2 cellular contexts compared by ENCODE assay signal in the genomic region with DNA sequence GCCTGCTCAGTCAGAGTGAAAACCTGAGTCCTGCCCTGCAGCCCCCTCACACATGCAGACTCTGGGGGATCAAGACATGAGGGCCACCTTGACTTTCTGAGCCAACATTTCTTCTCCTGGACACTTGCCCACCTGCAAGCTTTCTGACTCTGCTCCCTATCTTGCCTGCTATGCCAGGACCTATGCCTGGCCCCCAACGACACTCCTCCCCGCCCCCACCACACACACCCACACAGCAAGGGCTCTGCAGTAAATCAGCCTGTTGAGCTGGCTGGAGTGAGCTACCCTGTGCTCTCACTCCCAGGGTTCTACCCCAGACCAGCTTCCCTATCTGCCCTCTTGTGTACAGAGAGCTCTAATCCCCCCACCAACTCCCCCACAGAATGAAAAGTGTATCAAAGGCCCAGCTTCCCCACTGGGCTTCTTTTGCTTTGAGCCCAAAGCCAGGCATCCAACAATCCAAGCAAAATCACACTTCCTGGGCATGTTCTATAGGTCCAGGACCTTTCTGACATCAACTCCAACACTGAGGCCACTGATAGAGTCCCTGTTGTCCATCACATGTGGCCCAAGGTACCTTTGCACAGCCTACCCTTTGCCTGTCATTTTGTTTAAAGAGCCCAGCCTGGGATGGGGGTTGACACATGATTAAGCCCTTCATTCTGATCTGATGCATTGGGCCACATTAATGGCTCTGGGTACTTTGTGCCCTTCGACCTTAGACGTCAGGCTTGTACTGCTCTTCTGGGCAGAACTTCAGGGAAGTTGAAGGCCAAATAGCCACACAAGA.
A peak's percentile ranks its signal among the peaks of the same experiment; 100 is the strongest.
TF ChIP-seq lines count a peak whose summit lies in the region.

No MANE protein-coding gene starts in this region.

TF ChIP-seq in Ishikawa, 13 proteins besides CTCF, POLR2A, EP300 and RAD21:
- TF ChIP-seq TAF1 (IDR thresholded peaks at IDR 0.05; ENCODE audit: low read depth) (no peak), EGR1 (IDR thresholded peaks at IDR 0.05) (0 out of 2 replicates have a peak, but pooled peaks have one; percentile 19), ZBTB7A (IDR thresholded peaks at IDR 0.05; ENCODE audit: low read depth) (0 out of 2 replicates have a peak, but pooled peaks have one; percentile 10)

TF ChIP-seq in K562, 482 proteins besides CTCF, POLR2A, EP300 and RAD21:
- TF ChIP-seq MEIS2 (IDR thresholded peaks at IDR 0.05; ENCODE audit: partially characterized antibody) (peak; percentile 36), VEZF1 (CRISPR knock-in tag; IDR thresholded peaks at IDR 0.05) (0 out of 2 replicates have a peak, but pooled peaks have one; percentile 32), EGR1 (conservative IDR thresholded peaks at IDR 0.05) (peak; percentile 88), PBX2 (CRISPR knock-in tag; IDR thresholded peaks at IDR 0.05; ENCODE audit: low read depth) (no peak), PBX2 (tag; conservative IDR thresholded peaks at IDR 0.05; ENCODE audit: low read depth) (0 out of 2 replicates have a peak, but pooled peaks have one; percentile 31)
- TF ChIP-seq, protein P1, sequence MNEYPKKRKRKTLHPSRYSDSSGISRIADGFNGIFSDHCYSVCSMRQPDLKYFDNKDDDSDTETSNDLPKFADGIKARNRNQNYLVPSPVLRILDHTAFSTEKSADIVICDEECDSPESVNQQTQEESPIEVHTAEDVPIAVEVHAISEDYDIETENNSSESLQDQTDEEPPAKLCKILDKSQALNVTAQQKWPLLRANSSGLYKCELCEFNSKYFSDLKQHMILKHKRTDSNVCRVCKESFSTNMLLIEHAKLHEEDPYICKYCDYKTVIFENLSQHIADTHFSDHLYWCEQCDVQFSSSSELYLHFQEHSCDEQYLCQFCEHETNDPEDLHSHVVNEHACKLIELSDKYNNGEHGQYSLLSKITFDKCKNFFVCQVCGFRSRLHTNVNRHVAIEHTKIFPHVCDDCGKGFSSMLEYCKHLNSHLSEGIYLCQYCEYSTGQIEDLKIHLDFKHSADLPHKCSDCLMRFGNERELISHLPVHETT (CRISPR knock-in tag; conservative IDR thresholded peaks at IDR 0.05 in 1 of 2, IDR thresholded peaks at IDR 0.05 in 1 of 2), result no peak
- TF ChIP-seq, protein P2, sequence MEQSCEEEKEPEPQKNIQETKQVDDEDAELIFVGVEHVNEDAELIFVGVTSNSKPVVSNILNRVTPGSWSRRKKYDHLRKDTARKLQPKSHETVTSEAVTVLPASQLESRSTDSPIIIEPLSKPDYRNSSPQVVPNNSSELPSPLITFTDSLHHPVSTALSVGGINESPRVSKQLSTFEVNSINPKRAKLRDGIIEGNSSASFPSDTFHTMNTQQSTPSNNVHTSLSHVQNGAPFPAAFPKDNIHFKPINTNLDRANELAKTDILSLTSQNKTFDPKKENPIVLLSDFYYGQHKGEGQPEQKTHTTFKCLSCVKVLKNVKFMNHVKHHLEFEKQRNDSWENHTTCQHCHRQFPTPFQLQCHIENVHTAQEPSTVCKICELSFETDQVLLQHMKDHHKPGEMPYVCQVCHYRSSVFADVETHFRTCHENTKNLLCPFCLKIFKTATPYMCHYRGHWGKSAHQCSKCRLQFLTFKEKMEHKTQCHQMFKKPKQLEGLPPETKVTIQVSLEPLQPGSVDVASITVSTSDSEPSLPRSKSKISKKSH (CRISPR knock-in tag; IDR thresholded peaks at IDR 0.05), result no peak
